ENCODE assay signal across 12 cellular contexts in genomic region chr11:3904228-3904627, GRCh38. TPM values are rescaled to one million over a fixed set of nuclear protein-coding genes. Genes with fewer than 3 reads are reported as not detected.
DNase-seq lines count a peak whose midpoint lies in the region; ATAC-seq and TF ChIP-seq lines count a peak whose summit lies in the region.
"Had no signal": no experiment of that assay in that cellular context is flagged by ENCODE, and none has a peak within 500 bp of the region (broad histone marks: within the 10 kb centered on the region; RNA-seq: fewer than 3 reads in every experiment).

No MANE protein-coding gene starts in this region.

- H3K4me1 Mint-ChIP-seq in Calu3 (ENCODE audit: low read depth, unreplicated experiment) = peaks cover 60% of the 10 kb centered on the region

- H3K4me1 ChIP-seq in PC-9 (replicated peaks; ENCODE audit: insufficient read depth) (peaks cover 78% of the 10 kb centered on the region), OCI-LY7 (ENCODE audit: insufficient read depth, low read length, poor library complexity, severe bottlenecking) (peaks cover 62% of the 10 kb centered on the region)
- H3K4me1 ChIP-seq: uterus had no signal

- peak overlapping the region; percentile 54 for H3K4me3 ChIP-seq in PC-9
- no peak overlapping the region for H3K4me3 ChIP-seq in epithelial cell of esophagus (ENCODE audit: low read length)
- H3K4me3 ChIP-seq in OCI-LY7 (ENCODE audit: low read depth, low read length, poor library complexity, severe bottlenecking) = no peak overlapping the region
- H3K4me3 ChIP-seq: uterus had no signal

- H3K4me2 ChIP-seq in PC-9 (peak overlapping the region; percentile 93), OCI-LY7 (ENCODE audit: low read length) (no peak overlapping the region)

- peaks cover 56% of the 10 kb centered on the region for H3F3A ChIP-seq in PC-9 (ENCODE audit: insufficient read depth, low read depth)

- no peaks in the 10 kb centered on the region for H3K27me3 ChIP-seq in PC-9 (ENCODE audit: insufficient read depth, low read depth)
- H3K27me3 ChIP-seq: uterus had no signal

- peaks cover 20% of the 10 kb centered on the region for H3K36me3 Mint-ChIP-seq in Calu3 (ENCODE audit: insufficient read depth, unreplicated experiment)

- ATAC-seq in sciatic nerve = peak; percentile 37
- no peak for ATAC-seq in GM18520 (IDR thresholded peaks at IDR 0.05; ENCODE audit: unreplicated experiment)
- ATAC-seq in HG03139 (IDR thresholded peaks at IDR 0.05; ENCODE audit: unreplicated experiment) = no peak
- ATAC-seq in GM19351 (IDR thresholded peaks at IDR 0.05; ENCODE audit: unreplicated experiment) = no peak

- CTCF ChIA-PET in Calu3 (lab: Charles Lee) = interaction anchor here (0.6 to 3.1 kb wide), 5 partner anchors 10 to 63 kb away, joined by 3 to 20 read pairs (median 7); partner anchors contain the start of genes RHOG and STIM1
- CTCF ChIA-PET in PC-9 (lab: Charles Lee) = no interaction called here
- CTCF ChIA-PET in OCI-LY7 (lab: Charles Lee; ENCODE audit: unreplicated experiment) = no interaction called here

- BruUV-seq in Calu3 (replicated peaks; lab: Mats Ljungman, UMichigan) (no TSS peak), PC-9 (replicated peaks; lab: Mats Ljungman, UMichigan) (no TSS peak), OCI-LY7 (replicated peaks; lab: Mats Ljungman, UMichigan) (no TSS peak)

- intact Hi-C loops in Calu3 (cut with micrococcal nuclease; ENCODE audit: unreplicated experiment) (loop anchor here (2.0 kb wide), 2 partner anchors 25 to 47 kb away; no protein-coding TSS in a partner anchor), PC-9 (cut with micrococcal nuclease; ENCODE audit: unreplicated experiment) (loop anchor here (2.0 kb wide), 1 partner anchor 49 kb away; the partner anchor contains the start of gene STIM1), sciatic nerve (cut with DNase I) (no loop called here), OCI-LY7 (cut with micrococcal nuclease; ENCODE audit: unreplicated experiment) (no loop called here)

- POLR2A ChIA-PET in PC-9 (lab: Charles Lee; ENCODE audit: unreplicated experiment) (interaction anchor here (0.7 kb wide), 1 partner anchor 26 kb away, joined by 4 read pairs; no protein-coding TSS in a partner anchor), OCI-LY7 (lab: Charles Lee) (interaction anchor here (0.7 to 2.1 kb wide), 3 partner anchors 10 to 1132 kb away, joined by 3 to 9 read pairs (median 4); no protein-coding TSS in a partner anchor)

- H4K20me1 ChIP-seq in PC-9 (ENCODE audit: insufficient read depth) (no peaks in the 10 kb centered on the region), OCI-LY7 (ENCODE audit: insufficient read depth, low read length) (no peaks in the 10 kb centered on the region; the same call in 1 of the 2 replicates)

- H3K27ac ChIP-seq in PC-9 = peak overlapping the region; percentile 100
- H3K27ac ChIP-seq in OCI-LY7 (ENCODE audit: low read depth, low read length, poor library complexity, severe bottlenecking) = no peak overlapping the region

- TF ChIP-seq CTCF in Calu3 (IDR thresholded peaks at IDR 0.05; ENCODE audit: unreplicated experiment) (no peak), PC-9 (conservative IDR thresholded peaks at IDR 0.05) (no peak), epithelial cell of esophagus (IDR thresholded peaks at IDR 0.05; ENCODE audit: insufficient read depth, low read depth, low read length, missing control alignments) (no peak), OCI-LY7 (conservative IDR thresholded peaks at IDR 0.05; ENCODE audit: low read length) (no peak)

- H3K27ac Mint-ChIP-seq in Calu3 (ENCODE audit: unreplicated experiment) = peak overlapping the region; percentile 95

- peak; percentile 46 for DNase-seq in Calu3
- peak; percentile 42 to 85 for DNase-seq in PC-9
- peak; percentile 56 for DNase-seq in epithelial cell of esophagus (ENCODE audit: low read depth)
- DNase-seq in sciatic nerve (ENCODE audit: low spot score) = no peak
- DNase-seq in OCI-LY7 (ENCODE audit: low spot score) = no peak
- DNase-seq: DMS 273 treated with DMSO at 0.1 percent for 48 hours, KG1, NCI-H526, uterus had no signal

- H2AFZ ChIP-seq in PC-9 (0 out of 2 replicates have a peak overlapping the region, but pooled peaks have one; percentile 44), OCI-LY7 (ENCODE audit: low read length) (no peak overlapping the region)

- H3K79me2 ChIP-seq in PC-9 (ENCODE audit: low read depth) = peaks cover 63% of the 10 kb centered on the region
- H3K79me2 ChIP-seq in OCI-LY7 (ENCODE audit: insufficient read depth, low read depth, low read length) = peaks cover 33% of the 10 kb centered on the region; the same call in 1 of the 2 replicates

- no peaks in the 10 kb centered on the region for H3K27me3 Mint-ChIP-seq in Calu3 (ENCODE audit: unreplicated experiment)

- no peaks in the 10 kb centered on the region for H3K36me3 ChIP-seq in PC-9 (ENCODE audit: low read depth)
- H3K36me3 ChIP-seq in OCI-LY7 (ENCODE audit: insufficient read depth, low read length) = no peaks in the 10 kb centered on the region

- H3K9me2 ChIP-seq in PC-9 (ENCODE audit: insufficient read depth) (no peaks in the 10 kb centered on the region), OCI-LY7 (ENCODE audit: insufficient read depth, low read length) (no peaks in the 10 kb centered on the region)

- no peaks in the 10 kb centered on the region for H3K9me3 Mint-ChIP-seq in Calu3 (ENCODE audit: low read depth, unreplicated experiment)

- no peaks in the 10 kb centered on the region for H3K9me3 ChIP-seq in PC-9 (ENCODE audit: insufficient read depth, low read depth)
- H3K9me3 ChIP-seq in OCI-LY7 (ENCODE audit: low read length) = no peaks in the 10 kb centered on the region
- H3K9me3 ChIP-seq: uterus had no signal

- H3K4me3 Mint-ChIP-seq in Calu3 (ENCODE audit: low read depth, unreplicated experiment) = peak overlapping the region; percentile 56

RNA-seq across cellular contexts. Expression of gene STIM1, which starts 48.8 kb away (rescaled TPM):
- 53.7 and 60.1 TPM in 2 replicates for total RNA-seq in Calu3 (2022)
- 26.8 and 28.3 TPM in 2 replicates for total RNA-seq in PC-9 (2021)
- total RNA-seq in sciatic nerve = 49.6 TPM
- 20.9 and 21.0 TPM in 2 replicates for total RNA-seq in OCI-LY7 (2014; rRNA removed; shearing (Covaris generic))
- total RNA-seq in OCI-LY7 (2022) = 49.1 and 55.4 TPM in 2 replicates

Comparison
In these comparisons a context has a peak if more than half of its experiments do, and no peak if none do; other contexts are left out.
1. DNase-seq: peak in Calu3 (single experiment), PC-9 (2 of 2) and epithelial cell of esophagus (single experiment); none in sciatic nerve (single experiment) and OCI-LY7 (single experiment).
2. intact Hi-C loops: an anchor here in Calu3 (2.0 kb wide) and PC-9 (2.0 kb wide); none called in sciatic nerve and OCI-LY7.